Comparison of ENCODE assay signal across 15 cellular contexts in the genomic region with DNA sequence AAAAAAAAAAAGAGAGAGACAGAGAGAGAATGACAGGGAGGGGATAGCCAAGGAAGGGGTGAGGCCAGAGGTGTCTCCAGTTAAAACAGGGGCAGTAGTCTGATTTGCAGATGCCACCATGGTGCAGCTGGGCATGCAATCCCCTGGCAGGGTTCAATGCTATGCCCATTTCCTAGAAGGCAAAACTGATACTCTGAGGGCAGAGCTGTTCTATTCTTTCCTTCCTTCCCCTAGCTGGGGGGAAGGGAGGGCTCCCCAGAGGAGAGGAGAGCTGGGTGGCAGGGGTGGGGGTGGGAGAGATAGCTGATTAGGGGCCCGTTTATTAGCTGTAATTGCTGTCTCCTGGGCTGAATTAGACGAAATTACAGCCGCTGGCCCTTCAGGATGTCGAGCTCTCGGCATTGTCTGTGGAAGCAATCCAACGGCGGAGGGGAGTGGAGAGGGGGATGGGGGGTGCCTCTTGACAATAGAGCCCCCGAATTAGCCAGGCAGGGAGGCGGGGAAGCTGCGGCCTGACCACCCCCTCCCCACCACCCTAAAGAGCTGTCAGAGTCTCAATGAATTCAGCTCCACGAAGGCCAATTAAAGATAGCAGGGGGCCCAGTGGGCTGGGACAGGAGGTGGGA. TPM values are rescaled to one million over a fixed set of nuclear protein-coding genes. Genes with fewer than 3 reads are reported as not detected.
DNase-seq lines count a peak whose midpoint lies in the region; ATAC-seq and TF ChIP-seq lines count a peak whose summit lies in the region.
"Had no signal": no experiment of that assay in that cellular context is flagged by ENCODE, and none has a peak within 500 bp of the region (broad histone marks: within the 10 kb centered on the region; RNA-seq: fewer than 3 reads in every experiment).

No MANE protein-coding gene starts in this region.

- TF ChIP-seq EP300 in neural cell (conservative IDR thresholded peaks at IDR 0.05; ENCODE audit: poor library complexity, severe bottlenecking) (no peak), gastroesophageal sphincter (IDR thresholded peaks at IDR 0.05) (no peak)

- 0 to 5% methylated on average over 4 to 5 of the region's 11 CpGs for WGBS in gastroesophageal sphincter (ENCODE audit: low coverage in 1 of 2), 2 donors

- no peaks in the 10 kb centered on the region for H3K36me3 ChIP-seq in BLaER1
- H3K36me3 ChIP-seq in GM23338 (ENCODE audit: insufficient read depth) = no peaks in the 10 kb centered on the region
- H3K36me3 ChIP-seq in neural cell (ENCODE audit: insufficient read depth, low read length) = no peaks in the 10 kb centered on the region
- no peaks in the 10 kb centered on the region for H3K36me3 ChIP-seq in gastroesophageal sphincter

- H3K9me2 ChIP-seq in GM23338 (ENCODE audit: insufficient read depth) (no peaks in the 10 kb centered on the region), neural cell (ENCODE audit: insufficient read depth, low read length) (no peaks in the 10 kb centered on the region)

- no peaks in the 10 kb centered on the region for H3K79me2 ChIP-seq in GM23338 (replicated peaks; ENCODE audit: insufficient read depth)
- no peaks in the 10 kb centered on the region for H3K79me2 ChIP-seq in neural cell (replicated peaks; ENCODE audit: insufficient read depth, low read length)

- H2AFZ ChIP-seq in GM23338 = peak overlapping the region; percentile 80; the same call in 1 of the 2 replicates
- no peak overlapping the region for H2AFZ ChIP-seq in neural cell (ENCODE audit: low read depth, low read length)

- H4K20me1 ChIP-seq in BLaER1 = no peaks in the 10 kb centered on the region
- no peaks in the 10 kb centered on the region for H4K20me1 ChIP-seq in GM23338 (replicated peaks; ENCODE audit: insufficient read depth)
- H4K20me1 ChIP-seq in neural cell (ENCODE audit: insufficient read depth) = no peaks in the 10 kb centered on the region

- no peaks in the 10 kb centered on the region for H3K9me3 ChIP-seq in BLaER1
- H3K9me3 ChIP-seq in neural cell (ENCODE audit: low read length) = no peaks in the 10 kb centered on the region
- no peaks in the 10 kb centered on the region for H3K9me3 ChIP-seq in gastroesophageal sphincter

- H3K4me1 ChIP-seq in BLaER1 = peaks cover 37% of the 10 kb centered on the region
- H3K4me1 ChIP-seq in GM23338 (ENCODE audit: insufficient read depth) = peaks cover 2% of the 10 kb centered on the region
- H3K4me1 ChIP-seq in gastroesophageal sphincter = peaks cover 0 to 13% (median 0%) of the 10 kb centered on the region in 3 donors

- ATAC-seq in GM23338 = peak; percentile 20; the same call in 1 of the 3 replicates
- ATAC-seq in HG03460 (IDR thresholded peaks at IDR 0.05; ENCODE audit: unreplicated experiment) = no peak
- no peak for ATAC-seq in gastroesophageal sphincter
- ATAC-seq: Panc1, T-helper 17 cell had no signal

- H3K9me3 Mint-ChIP-seq in GM23338 = no peaks in the 10 kb centered on the region

- H3K27ac ChIP-seq in BLaER1 (no peak overlapping the region), GM23338 (ENCODE audit: low read depth) (no peak overlapping the region), neural cell (ENCODE audit: low read length) (peak overlapping the region; percentile 35), gastroesophageal sphincter (no peak overlapping the region)

- peaks cover 12% of the 10 kb centered on the region for H3K4me1 Mint-ChIP-seq in GM23338

- H3F3A ChIP-seq in GM23338 (replicated peaks; ENCODE audit: low read depth) (no peaks in the 10 kb centered on the region), neural cell (ENCODE audit: insufficient read depth, low read length, poor library complexity, severe bottlenecking) (no peaks in the 10 kb centered on the region)

- no peak overlapping the region for H3K4me3 ChIP-seq in BLaER1
- no peak overlapping the region for H3K4me3 ChIP-seq in GM23338
- peak overlapping the region; percentile 18 for H3K4me3 ChIP-seq in neural cell (ENCODE audit: low read length)
- H3K4me3 ChIP-seq in gastroesophageal sphincter = no peak overlapping the region

- H3K27me3 ChIP-seq in BLaER1 (no peaks in the 10 kb centered on the region), GM23338 (ENCODE audit: insufficient read depth) (no peaks in the 10 kb centered on the region), neural cell (ENCODE audit: insufficient read depth, low read depth, low read length) (no peaks in the 10 kb centered on the region), gastroesophageal sphincter (peaks cover 26% of the 10 kb centered on the region)

- TF ChIP-seq CTCF in GM23338 (conservative IDR thresholded peaks at IDR 0.05; ENCODE audit: low read depth in 2 of 2) = no peak
- TF ChIP-seq CTCF in neural cell (IDR thresholded peaks at IDR 0.05; ENCODE audit: poor library complexity, severe bottlenecking) = no peak
- no peak for TF ChIP-seq CTCF in gastroesophageal sphincter (IDR thresholded peaks at IDR 0.05)

- H3K4me2 ChIP-seq in BLaER1 (peak overlapping the region; percentile 55), GM23338 (no peak overlapping the region), neural cell (ENCODE audit: low read length) (no peak overlapping the region)

- H3K27ac Mint-ChIP-seq in GM23338 = no peak overlapping the region
- H3K27ac Mint-ChIP-seq: T-helper 17 cell had no signal

- DNase-seq in GM23338 (ENCODE audit: low spot score) = no peak
- DNase-seq in NCI-H146 (lab: John Stamatoyannopoulos, UW) = peak; percentile 66
- DNase-seq in central memory CD4-positive, alpha-beta T cell = no peak
- DNase-seq: C1 segment of cervical spinal cord, Kasumi-1, NCI-H1930, NCI-H345, NCI-H526 treated with DMSO at 0.1 percent for 48 hours, SHP77, T-helper 17 cell had no signal

- H3K36me3 Mint-ChIP-seq in GM23338 (ENCODE audit: low read depth) = no peaks in the 10 kb centered on the region

- no peak for TF ChIP-seq POLR2A in gastroesophageal sphincter (IDR thresholded peaks at IDR 0.05)

- peaks cover 7% of the 10 kb centered on the region for H3K27me3 Mint-ChIP-seq in GM23338 (ENCODE audit: insufficient read depth, low read depth, poor library complexity)

- H3K9ac ChIP-seq in BLaER1 (no peak overlapping the region), neural cell (ENCODE audit: low read length) (peak overlapping the region; percentile 47)

- no peak for TF ChIP-seq RAD21 in neural cell (conservative IDR thresholded peaks at IDR 0.05)

- no peak overlapping the region for H3K4me3 Mint-ChIP-seq in GM23338

TF ChIP-seq in GM23338, 12 proteins besides CTCF, POLR2A, EP300 and RAD21 (continues in another document):
- no peak for TF ChIP-seq CREB1 (CRISPR knock-in tag; IDR thresholded peaks at IDR 0.05; ENCODE audit: low read depth)
- TF ChIP-seq, protein P1, sequence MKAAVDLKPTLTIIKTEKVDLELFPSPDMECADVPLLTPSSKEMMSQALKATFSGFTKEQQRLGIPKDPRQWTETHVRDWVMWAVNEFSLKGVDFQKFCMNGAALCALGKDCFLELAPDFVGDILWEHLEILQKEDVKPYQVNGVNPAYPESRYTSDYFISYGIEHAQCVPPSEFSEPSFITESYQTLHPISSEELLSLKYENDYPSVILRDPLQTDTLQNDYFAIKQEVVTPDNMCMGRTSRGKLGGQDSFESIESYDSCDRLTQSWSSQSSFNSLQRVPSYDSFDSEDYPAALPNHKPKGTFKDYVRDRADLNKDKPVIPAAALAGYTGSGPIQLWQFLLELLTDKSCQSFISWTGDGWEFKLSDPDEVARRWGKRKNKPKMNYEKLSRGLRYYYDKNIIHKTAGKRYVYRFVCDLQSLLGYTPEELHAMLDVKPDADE (IDR thresholded peaks at IDR 0.05) = no peak
- no peak for TF ChIP-seq ZNF114 (CRISPR knock-in tag; IDR thresholded peaks at IDR 0.05)

TF ChIP-seq in neural cell, 6 proteins besides CTCF, POLR2A, EP300 and RAD21:
- TF ChIP-seq SMC3 (conservative IDR thresholded peaks at IDR 0.05; ENCODE audit: poor library complexity) (no peak), POLR2AphosphoS5 (IDR thresholded peaks at IDR 0.05) (no peak), EZH2 (IDR thresholded peaks at IDR 0.05; ENCODE audit: borderline replicate concordance, insufficient read depth, low read length, poor library complexity, severe bottlenecking) (no peak), MXI1 (conservative IDR thresholded peaks at IDR 0.05; ENCODE audit: poor library complexity, severe bottlenecking) (no peak), TAF1 (IDR thresholded peaks at IDR 0.05; ENCODE audit: low read depth) (no peak)
- TF ChIP-seq, protein P2, sequence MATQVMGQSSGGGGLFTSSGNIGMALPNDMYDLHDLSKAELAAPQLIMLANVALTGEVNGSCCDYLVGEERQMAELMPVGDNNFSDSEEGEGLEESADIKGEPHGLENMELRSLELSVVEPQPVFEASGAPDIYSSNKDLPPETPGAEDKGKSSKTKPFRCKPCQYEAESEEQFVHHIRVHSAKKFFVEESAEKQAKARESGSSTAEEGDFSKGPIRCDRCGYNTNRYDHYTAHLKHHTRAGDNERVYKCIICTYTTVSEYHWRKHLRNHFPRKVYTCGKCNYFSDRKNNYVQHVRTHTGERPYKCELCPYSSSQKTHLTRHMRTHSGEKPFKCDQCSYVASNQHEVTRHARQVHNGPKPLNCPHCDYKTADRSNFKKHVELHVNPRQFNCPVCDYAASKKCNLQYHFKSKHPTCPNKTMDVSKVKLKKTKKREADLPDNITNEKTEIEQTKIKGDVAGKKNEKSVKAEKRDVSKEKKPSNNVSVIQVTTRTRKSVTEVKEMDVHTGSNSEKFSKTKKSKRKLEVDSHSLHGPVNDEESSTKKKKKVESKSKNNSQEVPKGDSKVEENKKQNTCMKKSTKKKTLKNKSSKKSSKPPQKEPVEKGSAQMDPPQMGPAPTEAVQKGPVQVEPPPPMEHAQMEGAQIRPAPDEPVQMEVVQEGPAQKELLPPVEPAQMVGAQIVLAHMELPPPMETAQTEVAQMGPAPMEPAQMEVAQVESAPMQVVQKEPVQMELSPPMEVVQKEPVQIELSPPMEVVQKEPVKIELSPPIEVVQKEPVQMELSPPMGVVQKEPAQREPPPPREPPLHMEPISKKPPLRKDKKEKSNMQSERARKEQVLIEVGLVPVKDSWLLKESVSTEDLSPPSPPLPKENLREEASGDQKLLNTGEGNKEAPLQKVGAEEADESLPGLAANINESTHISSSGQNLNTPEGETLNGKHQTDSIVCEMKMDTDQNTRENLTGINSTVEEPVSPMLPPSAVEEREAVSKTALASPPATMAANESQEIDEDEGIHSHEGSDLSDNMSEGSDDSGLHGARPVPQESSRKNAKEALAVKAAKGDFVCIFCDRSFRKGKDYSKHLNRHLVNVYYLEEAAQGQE (IDR thresholded peaks at IDR 0.05; ENCODE audit: borderline replicate concordance) = no peak

RNA-seq across cellular contexts. Expression of a gene that starts 14.4 kb away (rescaled TPM):
- 30.8 and 49.2 TPM in 2 replicates for total RNA-seq in GM23338 (2014; rRNA removed; shearing (Covaris generic))
- polyA plus RNA-seq in GM23338 (2016; fragmentation: Nextera tagmentation; extraction: Ambion mirVana) (18.6 and 19.5 TPM in 2 replicates), neural cell (11.7 and 34.9 TPM in 2 replicates)
- polyA minus RNA-seq in neural cell = 14.9 and 16.8 TPM in 2 replicates
- 10 to 100 TPM; 35.0 to 82.1 (median 42.0) TPM for total RNA-seq in gastroesophageal sphincter

RNA-seq across cellular contexts. Expression of a gene that starts 53.5 kb away (rescaled TPM):
- total RNA-seq in GM23338 (2014; rRNA removed; shearing (Covaris generic)) = 15.2 and 16.5 TPM in 2 replicates
- polyA plus RNA-seq in GM23338 (2016; fragmentation: Nextera tagmentation; extraction: Ambion mirVana) = 0.87 and 0.97 TPM in 2 replicates
- 8.7 and 9.4 TPM in 2 replicates for polyA plus RNA-seq in neural cell
- polyA minus RNA-seq in neural cell = 25.7 and 31.4 TPM in 2 replicates
- 10 to 100 TPM; 14.1 to 23.9 (median 15.3) TPM for total RNA-seq in gastroesophageal sphincter
